1 cellular context compared by ENCODE assay signal in genomic region chr22:21009638-21010425, GRCh38.
TF ChIP-seq lines count a peak whose summit lies in the region.

No MANE protein-coding gene starts in this region.

TF ChIP-seq in HepG2, 621 proteins besides CTCF, POLR2A, EP300 and RAD21 (continued from another document and continues in another):
- no peak for TF ChIP-seq NFIB (CRISPR knock-in tag; IDR thresholded peaks at IDR 0.05; ENCODE audit: borderline replicate concordance)
- peak; percentile 62 for TF ChIP-seq KMT2B (CRISPR knock-in tag; IDR thresholded peaks at IDR 0.05)
- TF ChIP-seq RARG (CRISPR knock-in tag; IDR thresholded peaks at IDR 0.05; ENCODE audit: low read depth), result no peak
- TF ChIP-seq RELA (CRISPR knock-in tag; IDR thresholded peaks at IDR 0.05), result no peak
- TF ChIP-seq MXI1 (IDR thresholded peaks at IDR 0.05; ENCODE audit: borderline replicate concordance, low read depth, low read length), result peak; percentile 59; the same call in 1 of the 3 replicates
- TF ChIP-seq JUN (CRISPR knock-in tag; IDR thresholded peaks at IDR 0.05), result no peak
- TF ChIP-seq CENPT (CRISPR knock-in tag; IDR thresholded peaks at IDR 0.05; ENCODE audit: low read depth), result no peak
- no peak for TF ChIP-seq YY1 (IDR thresholded peaks at IDR 0.05; ENCODE audit: insufficient read depth, insufficient replicate concordance, low read depth, low read length)
- TF ChIP-seq ZNF850 (CRISPR knock-in tag; conservative IDR thresholded peaks at IDR 0.05), result no peak
- no peak for TF ChIP-seq NR2C2 (CRISPR knock-in tag; IDR thresholded peaks at IDR 0.05; ENCODE audit: borderline replicate concordance)
- TF ChIP-seq ZNF354B (CRISPR knock-in tag; IDR thresholded peaks at IDR 0.05), result no peak
- 0 out of 2 replicates have a peak, but pooled peaks have one; percentile 39 for TF ChIP-seq ZFAT (CRISPR knock-in tag; conservative IDR thresholded peaks at IDR 0.05)
- no peak for TF ChIP-seq ZNF564 (CRISPR knock-in tag; IDR thresholded peaks at IDR 0.05)
- TF ChIP-seq KDM4B (CRISPR knock-in tag; IDR thresholded peaks at IDR 0.05), result peak; percentile 90
- no peak for TF ChIP-seq CBX1 (IDR thresholded peaks at IDR 0.05; ENCODE audit: low read depth)
- TF ChIP-seq ZNF777 (CRISPR knock-in tag; IDR thresholded peaks at IDR 0.05), result 0 out of 2 replicates have a peak, but pooled peaks have one; percentile 27
- no peak for TF ChIP-seq ETV6 (CRISPR knock-in tag; conservative IDR thresholded peaks at IDR 0.05)
- TF ChIP-seq CENPBD1 (CRISPR knock-in tag; IDR thresholded peaks at IDR 0.05; ENCODE audit: borderline replicate concordance, low read depth), result no peak
- TF ChIP-seq HNRNPUL1 (IDR thresholded peaks at IDR 0.05; ENCODE audit: low read depth, low read length), result no peak
- TF ChIP-seq SMAD1 (CRISPR knock-in tag; IDR thresholded peaks at IDR 0.05; ENCODE audit: borderline replicate concordance, low read depth), result no peak
- TF ChIP-seq ZNF431 (CRISPR knock-in tag; IDR thresholded peaks at IDR 0.05; ENCODE audit: borderline replicate concordance, low read depth), result 0 out of 2 replicates have a peak, but pooled peaks have one; percentile 61
- no peak for TF ChIP-seq POLR2G (IDR thresholded peaks at IDR 0.05; ENCODE audit: low read depth, low read length)
- TF ChIP-seq SPEN (CRISPR knock-in tag; IDR thresholded peaks at IDR 0.05; ENCODE audit: low read depth), result 0 out of 2 replicates have a peak, but pooled peaks have one; percentile 43
- TF ChIP-seq ZNF776 (CRISPR knock-in tag; IDR thresholded peaks at IDR 0.05), result no peak
- TF ChIP-seq RCOR2 (CRISPR knock-in tag; IDR thresholded peaks at IDR 0.05), result no peak
- TF ChIP-seq ELF4 (CRISPR knock-in tag; IDR thresholded peaks at IDR 0.05; ENCODE audit: borderline replicate concordance), result no peak
- TF ChIP-seq ZNF292 (CRISPR knock-in tag; IDR thresholded peaks at IDR 0.05; ENCODE audit: borderline replicate concordance, low read depth), result no peak
- TF ChIP-seq ZFYVE20 (CRISPR knock-in tag; IDR thresholded peaks at IDR 0.05; ENCODE audit: borderline replicate concordance, low read depth), result 0 out of 2 replicates have a peak, but pooled peaks have one; percentile 49
- no peak for TF ChIP-seq ZNF75D (CRISPR knock-in tag; IDR thresholded peaks at IDR 0.05; ENCODE audit: borderline replicate concordance)
- TF ChIP-seq ZBED4 (CRISPR knock-in tag; IDR thresholded peaks at IDR 0.05; ENCODE audit: borderline replicate concordance), result peak; percentile 78
- no peak; the same call in 1 of the 2 replicates for TF ChIP-seq ZNF788 (CRISPR knock-in tag; IDR thresholded peaks at IDR 0.05; ENCODE audit: borderline replicate concordance)
- peak; percentile 97 for TF ChIP-seq SMAD3 (CRISPR knock-in tag; IDR thresholded peaks at IDR 0.05)
- TF ChIP-seq FOXO1 (CRISPR knock-in tag; IDR thresholded peaks at IDR 0.05), result peak; percentile 52; the same call in 1 of the 2 replicates
- TF ChIP-seq KIAA2018 (CRISPR knock-in tag; IDR thresholded peaks at IDR 0.05; ENCODE audit: borderline replicate concordance), result no peak
- TF ChIP-seq GRHL1 (CRISPR knock-in tag; conservative IDR thresholded peaks at IDR 0.05), result no peak
- TF ChIP-seq ZNF333 (CRISPR knock-in tag; IDR thresholded peaks at IDR 0.05; ENCODE audit: borderline replicate concordance), result no peak
- TF ChIP-seq NFE2L1 (CRISPR knock-in tag; IDR thresholded peaks at IDR 0.05; ENCODE audit: borderline replicate concordance), result no peak
- TF ChIP-seq ZFP36L2 (CRISPR knock-in tag; IDR thresholded peaks at IDR 0.05), result 0 out of 2 replicates have a peak, but pooled peaks have one; percentile 83
- no peak for TF ChIP-seq AFF4 (CRISPR knock-in tag; IDR thresholded peaks at IDR 0.05)
- TF ChIP-seq ZNF839 (CRISPR knock-in tag; IDR thresholded peaks at IDR 0.05; ENCODE audit: borderline replicate concordance), result no peak
- TF ChIP-seq ZBTB34 (CRISPR knock-in tag; IDR thresholded peaks at IDR 0.05), result no peak
